In genomic region chrX:371907-372306, GRCh38 we compare ENCODE assay signal across 15 cellular contexts. TPM values are rescaled to one million over a fixed set of nuclear protein-coding genes. Genes with fewer than 3 reads are reported as not detected.
DNase-seq lines count a peak whose midpoint lies in the region; FAIRE-seq and TF ChIP-seq lines count a peak whose summit lies in the region.
"Had no signal": no experiment of that assay in that cellular context is flagged by ENCODE, and none has a peak within 500 bp of the region (broad histone marks: within the 10 kb centered on the region; RNA-seq: fewer than 3 reads in every experiment).

No MANE protein-coding gene starts in this region.

- intact Hi-C loops in activated CD4-positive, alpha-beta T cell treated with anti-CD3 and anti-CD28 coated beads, Interleukin-2, amount 10 ng/mL, durations not matched to agents 24 days and 14 days (cut with micrococcal nuclease), result no loop called here
- intact Hi-C loops in PC-9 (cut with micrococcal nuclease; ENCODE audit: unreplicated experiment), result no loop called here

- H3K27me3 ChIP-seq in Karpas-422 (ENCODE audit: low read length) (no peaks in the 10 kb centered on the region), H1 (replicated peaks in 1 of 4; ENCODE audit: control insufficient read depth in 3 of 4, extremely low read depth in 1 of 4, insufficient read depth in 3 of 4, low read length in 3 of 4) (peaks cover 0 to 22% (median 10%) of the 10 kb centered on the region in 4 experiments; a peak in 5 of 7 replicates), neural progenitor cell (peaks cover 49% of the 10 kb centered on the region), PC-9 (ENCODE audit: insufficient read depth, low read depth) (no peaks in the 10 kb centered on the region)

- TF ChIP-seq RAD21 in H1 (IDR thresholded peaks at IDR 0.05 in 1 of 2, conservative IDR thresholded peaks at IDR 0.05 in 1 of 2; ENCODE audit: low read depth in 2 of 2, low read length in 2 of 2), result no peak

- no peak overlapping the region for H3K23ac ChIP-seq in H1 (ENCODE audit: insufficient read length)

- H3K27ac ChIP-seq in Karpas-422 (ENCODE audit: low read length) (peak overlapping the region; percentile 100), H1 (ENCODE audit: low read depth, low read length) (no peak overlapping the region), neural progenitor cell (no peak overlapping the region), PC-9 (no peak overlapping the region)
- H3K27ac ChIP-seq: hepatocyte, left lung had no signal

- H3K9me3 Mint-ChIP-seq in activated CD4-positive, alpha-beta T cell treated with anti-CD3 and anti-CD28 coated beads, Interleukin-2, amount 10 ng/mL, durations not matched to agents 24 days and 14 days, result no peaks in the 10 kb centered on the region
- peaks cover 2% of the 10 kb centered on the region for H3K9me3 Mint-ChIP-seq in neural progenitor cell
- H3K9me3 Mint-ChIP-seq: CD8-positive, alpha-beta memory T cell had no signal

- DNase-seq in activated CD4-positive, alpha-beta T cell treated with anti-CD3 and anti-CD28 coated beads, Interleukin-2, amount 10 ng/mL, durations not matched to agents 24 days and 14 days, result no peak
- no peak for DNase-seq in activated CD4-positive, alpha-beta T cell treated with anti-CD3 and anti-CD28 coated beads, Interleukin-2, amount 50 U/mL, for 4 hours
- peak; percentile 82 for DNase-seq in Karpas-422
- no peak for DNase-seq in H1 (ENCODE audit: low read depth in 1 of 2, low spot score in 2 of 2)
- DNase-seq in neural progenitor cell (ENCODE audit: low spot score), result peak; percentile 54
- no peak for DNase-seq in GM19240 (ENCODE audit: insufficient read length, low spot score)
- DNase-seq in SKM-1 treated with dmso at 0.1 percent for 144 hours (lab: John Stamatoyannopoulos, UW; ENCODE audit: unreplicated experiment), result no peak
- no peak for DNase-seq in PC-9
- DNase-seq: CD8-positive, alpha-beta memory T cell; HCEC 1CT; NCI-H187 treated with DMSO at 0.1 percent for 48 hours; NCI-H69; small intestine had no signal

- H4K91ac ChIP-seq in H1 (replicated peaks; ENCODE audit: insufficient read length, low read length), result no peak overlapping the region

- no peak overlapping the region for H3K4ac ChIP-seq in H1 (replicated peaks; ENCODE audit: insufficient read length, low read depth, low read length)

- POLR2A ChIA-PET in H1 (lab: Charles Lee; ENCODE audit: partially characterized antibody) (no interaction called here), PC-9 (lab: Charles Lee; ENCODE audit: unreplicated experiment) (no interaction called here)

- H3K4me1 Mint-ChIP-seq in activated CD4-positive, alpha-beta T cell treated with anti-CD3 and anti-CD28 coated beads, Interleukin-2, amount 10 ng/mL, durations not matched to agents 24 days and 14 days, result peaks cover 12% of the 10 kb centered on the region
- peaks cover 44% of the 10 kb centered on the region for H3K4me1 Mint-ChIP-seq in neural progenitor cell

- H3K56ac ChIP-seq in H1 (replicated peaks; ENCODE audit: insufficient read length, low read depth, low read length), result no peak overlapping the region

- H4K20me1 ChIP-seq in Karpas-422 (ENCODE audit: insufficient read depth, low read depth, low read length), result no peaks in the 10 kb centered on the region
- H4K20me1 ChIP-seq in H1 (replicated peaks in 1 of 2; ENCODE audit: control insufficient read depth in 1 of 2, insufficient read depth in 2 of 2, low read length in 2 of 2), result peaks cover 35 to 38% of the 10 kb centered on the region in 2 experiments
- H4K20me1 ChIP-seq in neural progenitor cell (ENCODE audit: low read depth), result peaks cover 86% of the 10 kb centered on the region
- no peaks in the 10 kb centered on the region for H4K20me1 ChIP-seq in PC-9 (ENCODE audit: insufficient read depth)

- peaks cover 80% of the 10 kb centered on the region for H3K79me2 ChIP-seq in Karpas-422 (ENCODE audit: low read length)
- H3K79me2 ChIP-seq in H1 (ENCODE audit: control insufficient read depth in 1 of 2, insufficient read depth in 2 of 2, low read length in 2 of 2), result peaks cover 0 to 68% of the 10 kb centered on the region in 2 experiments; a peak in 3 of 4 replicates
- peaks cover 71% of the 10 kb centered on the region for H3K79me2 ChIP-seq in neural progenitor cell (ENCODE audit: low read depth)
- H3K79me2 ChIP-seq in PC-9 (ENCODE audit: low read depth), result no peaks in the 10 kb centered on the region

- H4K5ac ChIP-seq in H1 (ENCODE audit: insufficient read length, low read depth, low read length), result no peak overlapping the region

- H3F3A ChIP-seq in neural progenitor cell (ENCODE audit: low read depth) (peaks cover 32% of the 10 kb centered on the region), PC-9 (ENCODE audit: insufficient read depth, low read depth) (no peaks in the 10 kb centered on the region)

- H2AFZ ChIP-seq in Karpas-422 (ENCODE audit: low read length), result no peak overlapping the region
- no peak overlapping the region for H2AFZ ChIP-seq in H1 (ENCODE audit: low read length)
- H2AFZ ChIP-seq in neural progenitor cell (replicated peaks), result no peak overlapping the region
- H2AFZ ChIP-seq in PC-9, result no peak overlapping the region
- H2AFZ ChIP-seq: hepatocyte had no signal

- peaks cover 39% of the 10 kb centered on the region for H3K79me1 ChIP-seq in H1 (ENCODE audit: low read depth, low read length)

- peaks cover 10% of the 10 kb centered on the region for H3K36me3 Mint-ChIP-seq in activated CD4-positive, alpha-beta T cell treated with anti-CD3 and anti-CD28 coated beads, Interleukin-2, amount 10 ng/mL, durations not matched to agents 24 days and 14 days (ENCODE audit: low read depth)
- H3K36me3 Mint-ChIP-seq in neural progenitor cell, result peaks cover 12% of the 10 kb centered on the region

- CTCF ChIA-PET in H1 (lab: Charles Lee; ENCODE audit: partially characterized antibody) (no interaction called here), PC-9 (lab: Charles Lee) (no interaction called here)

- H3K9me2 ChIP-seq in Karpas-422 (replicated peaks; ENCODE audit: insufficient read depth, low read length), result no peaks in the 10 kb centered on the region
- no peaks in the 10 kb centered on the region for H3K9me2 ChIP-seq in PC-9 (ENCODE audit: insufficient read depth)

- H3K4me2 ChIP-seq in Karpas-422 (ENCODE audit: low read depth, low read length, poor library complexity, severe bottlenecking), result peak overlapping the region; percentile 97
- H3K4me2 ChIP-seq in H1 (ENCODE audit: insufficient read depth in 1 of 2, low read depth in 2 of 2, low read length in 2 of 2), result peak overlapping the region in 1 of 2 experiments; percentile 72; a peak in 2 of 4 replicates
- peak overlapping the region; percentile 91 for H3K4me2 ChIP-seq in neural progenitor cell
- H3K4me2 ChIP-seq in PC-9, result no peak overlapping the region

- H3K27me3 Mint-ChIP-seq in activated CD4-positive, alpha-beta T cell treated with anti-CD3 and anti-CD28 coated beads, Interleukin-2, amount 10 ng/mL, durations not matched to agents 24 days and 14 days, result peaks cover 37% of the 10 kb centered on the region
- H3K27me3 Mint-ChIP-seq in neural progenitor cell (ENCODE audit: insufficient read depth, low read depth), result peaks cover 29% of the 10 kb centered on the region

- no peak overlapping the region for H3K27ac Mint-ChIP-seq in activated CD4-positive, alpha-beta T cell treated with anti-CD3 and anti-CD28 coated beads, Interleukin-2, amount 10 ng/mL, durations not matched to agents 24 days and 14 days
- no peak overlapping the region for H3K27ac Mint-ChIP-seq in neural progenitor cell

- H3K4me1 ChIP-seq in Karpas-422 (ENCODE audit: low read length), result peaks cover 59% of the 10 kb centered on the region
- H3K4me1 ChIP-seq in H1 (replicated peaks in 1 of 4; ENCODE audit: control insufficient read depth in 3 of 4, insufficient read depth in 4 of 4, low read length in 3 of 4), result peaks cover 0 to 33% (median 17%) of the 10 kb centered on the region in 4 experiments; a peak in 6 of 7 replicates
- H3K4me1 ChIP-seq in neural progenitor cell, result peaks cover 34% of the 10 kb centered on the region
- no peaks in the 10 kb centered on the region for H3K4me1 ChIP-seq in PC-9 (replicated peaks; ENCODE audit: insufficient read depth)

- H2BK20ac ChIP-seq in H1 (ENCODE audit: low read length), result no peak overlapping the region

- no TSS peak for BruUV-seq in PC-9 (replicated peaks; lab: Mats Ljungman, UMichigan)

- no peak for TF ChIP-seq EP300 in H1 (IDR thresholded peaks at IDR 0.05; ENCODE audit: borderline replicate concordance in 1 of 2, low read depth in 2 of 2, low read length in 2 of 2)

- peak overlapping the region; percentile 79; the same call in 1 of the 2 replicates for H3K9ac ChIP-seq in Karpas-422 (ENCODE audit: low read length)
- no peak overlapping the region for H3K9ac ChIP-seq in H1 (replicated peaks in 1 of 4; ENCODE audit: extremely low read depth in 1 of 4, low read depth in 3 of 4, low read length in 3 of 4)
- no peak overlapping the region for H3K9ac ChIP-seq in neural progenitor cell

- no peak overlapping the region for H2BK15ac ChIP-seq in H1 (ENCODE audit: low read length)

- no peak overlapping the region for H3K18ac ChIP-seq in H1 (ENCODE audit: extremely low read depth, low read length)

- H3K14ac ChIP-seq in H1 (ENCODE audit: insufficient read length), result no peak overlapping the region

- peak overlapping the region; percentile 72 for H3K4me3 Mint-ChIP-seq in activated CD4-positive, alpha-beta T cell treated with anti-CD3 and anti-CD28 coated beads, Interleukin-2, amount 10 ng/mL, durations not matched to agents 24 days and 14 days
- H3K4me3 Mint-ChIP-seq in neural progenitor cell, result peak overlapping the region; percentile 78

- H2BK5ac ChIP-seq in H1 (ENCODE audit: low read depth, low read length), result no peak overlapping the region

- no peak overlapping the region for H4K8ac ChIP-seq in H1 (ENCODE audit: extremely low read depth, insufficient read depth, low read length)

- TF ChIP-seq CTCF in H1 (IDR thresholded peaks at IDR 0.05; ENCODE audit: control extremely low read depth in 1 of 3, insufficient read depth in 1 of 3, low read depth in 1 of 3, low read length in 3 of 3) (no peak), neural progenitor cell (IDR thresholded peaks at IDR 0.05) (no peak), PC-9 (conservative IDR thresholded peaks at IDR 0.05) (no peak)

- no peak for TF ChIP-seq POLR2A in H1 (IDR thresholded peaks at IDR 0.05; ENCODE audit: control extremely low read depth in 1 of 2, low read depth in 2 of 2, low read length in 2 of 2)

- H3K36me3 ChIP-seq in Karpas-422 (ENCODE audit: insufficient read depth, low read length), result peaks cover 9% of the 10 kb centered on the region; the same call in 1 of the 2 replicates
- H3K36me3 ChIP-seq in H1 (ENCODE audit: control insufficient read depth in 2 of 4, insufficient read depth in 4 of 4, low read length in 3 of 4), result no peaks in the 10 kb centered on the region
- no peaks in the 10 kb centered on the region for H3K36me3 ChIP-seq in neural progenitor cell
- H3K36me3 ChIP-seq in PC-9 (ENCODE audit: low read depth), result no peaks in the 10 kb centered on the region
- H3K36me3 ChIP-seq: left lung had no signal

- no peak overlapping the region for H2BK120ac ChIP-seq in H1 (replicated peaks; ENCODE audit: low read depth, low read length)

- WGBS in H1 (ENCODE audit: extremely low coverage in 1 of 2, insufficient coverage in 1 of 2, insufficient read length in 1 of 2, insufficient replicate concordance in 2 of 2, low coverage in 1 of 2, low lambda C conversion rate in 2 of 2, missing lambda C conversion rate in 1 of 2), 2 experiments, result 79% methylated on average over 15 of the region's 15 CpGs; no CpG with 5 or more reads in 1 of the 2 experiments

- peaks cover 13% of the 10 kb centered on the region; the same call in 1 of the 2 replicates for H3K23me2 ChIP-seq in H1 (ENCODE audit: low read depth, low read length)

- no peak overlapping the region for H2BK12ac ChIP-seq in H1 (ENCODE audit: low read depth, low read length)

- no peaks in the 10 kb centered on the region for H3K9me3 ChIP-seq in Karpas-422 (ENCODE audit: low read length)
- H3K9me3 ChIP-seq in H1 (ENCODE audit: insufficient read depth in 2 of 2, low read depth in 1 of 2, low read length in 1 of 2), result no peaks in the 10 kb centered on the region
- no peaks in the 10 kb centered on the region for H3K9me3 ChIP-seq in neural progenitor cell (ENCODE audit: low read depth)
- H3K9me3 ChIP-seq in PC-9 (ENCODE audit: insufficient read depth, low read depth), result no peaks in the 10 kb centered on the region
- H3K9me3 ChIP-seq: left lung had no signal

- H3K4me3 ChIP-seq in Karpas-422 (ENCODE audit: low read length), result no peak overlapping the region
- 0 out of 8 replicates have a peak overlapping the region, but pooled peaks of 1 of the 4 experiments have one; percentile 0 for H3K4me3 ChIP-seq in H1 (ENCODE audit: extremely low read depth in 1 of 4, insufficient read depth in 2 of 4, low read depth in 3 of 4, low read length in 4 of 4)
- no peak overlapping the region for H3K4me3 ChIP-seq in neural progenitor cell
- no peak overlapping the region for H3K4me3 ChIP-seq in PC-9
- H3K4me3 ChIP-seq: hepatocyte, left lung had no signal

- no peak overlapping the region for H2AK5ac ChIP-seq in H1 (ENCODE audit: low read depth, low read length)

- FAIRE-seq in H1 (lab: Jason Lieb, UNC), result no peak
- FAIRE-seq: small intestine had no signal

RNA-seq across cellular contexts. Expression of gene PPP2R3B, which starts 14.8 kb away (rescaled TPM):
- total RNA-seq in activated CD4-positive, alpha-beta T cell treated with anti-CD3 and anti-CD28 coated beads, Interleukin-2, amount 10 ng/mL, durations not matched to agents 24 days and 14 days, result 47.5 and 47.8 TPM in 2 replicates
- 23.2 and 62.5 TPM in 2 replicates for total RNA-seq in Karpas-422 (2014; rRNA removed; shearing (Covaris generic); ENCODE audit: low replicate concordance)
- total RNA-seq in H1 (2021; fragmentation: NEBNext Ultra II Directional; extraction: Animal tissue kit (Norgen Biotek cat#: 25700)), result 84.3 and 86.7 TPM in 2 replicates
- polyA plus RNA-seq in H1 (2011; rRNA removed), result 47.6 and 80.1 TPM in 2 replicates
- 74.0 TPM for polyA plus RNA-seq in H1 (2011; cell fraction: cytosol; rRNA removed)
- polyA plus RNA-seq in H1 (2011; cell fraction: nucleus; rRNA removed), result 265 TPM
- 46.6 to 79.9 TPM (median 73.3 TPM) in 4 replicates for polyA plus RNA-seq in H1 (2012, experiment 1 of 2)
- polyA plus RNA-seq in H1 (2012, experiment 2 of 2), result 48.0 TPM
- polyA plus RNA-seq in H1 (2013, experiment 1 of 2), result 41.6 TPM
- polyA plus RNA-seq in H1 (2013, experiment 2 of 2), result 37.4 TPM
- 39.1 and 49.9 TPM in 2 replicates for polyA minus RNA-seq in H1 (2011; rRNA and poly(A)+ RNA removed)
- 56.4 TPM for polyA minus RNA-seq in H1 (2011; cell fraction: cytosol; rRNA and poly(A)+ RNA removed)
- polyA minus RNA-seq in H1 (2011; cell fraction: nucleus; rRNA and poly(A)+ RNA removed), result 122 TPM
- total RNA-seq in neural progenitor cell (ENCODE audit: low replicate concordance) (30.3 and 81.8 TPM in 2 replicates), PC-9 (2021) (32.5 and 39.2 TPM in 2 replicates)

RNA-seq across cellular contexts. Expression of gene GTPBP6, which starts 53.3 kb away (rescaled TPM):
- 66.3 and 70.5 TPM in 2 replicates for total RNA-seq in activated CD4-positive, alpha-beta T cell treated with anti-CD3 and anti-CD28 coated beads, Interleukin-2, amount 10 ng/mL, durations not matched to agents 24 days and 14 days
- 19.4 and 57.3 TPM in 2 replicates for total RNA-seq in Karpas-422 (2014; rRNA removed; shearing (Covaris generic); ENCODE audit: low replicate concordance)
- total RNA-seq in H1 (2021; fragmentation: NEBNext Ultra II Directional; extraction: Animal tissue kit (Norgen Biotek cat#: 25700)), result 55.4 and 57.1 TPM in 2 replicates
- 33.9 and 59.0 TPM in 2 replicates for polyA plus RNA-seq in H1 (2011; rRNA removed)
- 56.3 TPM for polyA plus RNA-seq in H1 (2011; cell fraction: cytosol; rRNA removed)
- polyA plus RNA-seq in H1 (2011; cell fraction: nucleus; rRNA removed), result 61.5 TPM
- polyA plus RNA-seq in H1 (2012, experiment 1 of 2), result 26.6 to 55.2 TPM (median 54.8 TPM) in 4 replicates
- 40.7 TPM for polyA plus RNA-seq in H1 (2012, experiment 2 of 2)
- 35.4 TPM for polyA plus RNA-seq in H1 (2013, experiment 1 of 2)
- polyA plus RNA-seq in H1 (2013, experiment 2 of 2), result 32.3 TPM
- 17.9 and 18.5 TPM in 2 replicates for polyA minus RNA-seq in H1 (2011; rRNA and poly(A)+ RNA removed)
- polyA minus RNA-seq in H1 (2011; cell fraction: cytosol; rRNA and poly(A)+ RNA removed), result 23.8 TPM
- 18.8 TPM for polyA minus RNA-seq in H1 (2011; cell fraction: nucleus; rRNA and poly(A)+ RNA removed)
- total RNA-seq in neural progenitor cell (ENCODE audit: low replicate concordance), result 16.6 and 52.6 TPM in 2 replicates
- total RNA-seq in PC-9 (2021), result 43.5 and 47.0 TPM in 2 replicates

Comparison
In these comparisons a context has a peak if more than half of its experiments do, and no peak if none do; other contexts are left out.
1. DNase-seq: peak in Karpas-422 (single experiment) and neural progenitor cell (single experiment); none in activated CD4-positive, alpha-beta T cell treated with anti-CD3 and anti-CD28 coated beads, Interleukin-2, amount 10 ng/mL, durations not matched to agents 24 days and 14 days (single experiment), activated CD4-positive, alpha-beta T cell treated with anti-CD3 and anti-CD28 coated beads, Interleukin-2, amount 50 U/mL, for 4 hours (0 of 2), H1 (0 of 2), GM19240 (single experiment), SKM-1 treated with dmso at 0.1 percent for 144 hours (single experiment) and PC-9 (0 of 2).